16 cellular contexts compared by ENCODE assay signal in genomic region chr20:33612001-33612400, GRCh38. TPM values are rescaled to one million over a fixed set of nuclear protein-coding genes. Genes with fewer than 3 reads are reported as not detected.
DNase-seq lines count a peak whose midpoint lies in the region; ATAC-seq, FAIRE-seq and TF ChIP-seq lines count a peak whose summit lies in the region.
"Had no signal": no experiment of that assay in that cellular context is flagged by ENCODE, and none has a peak within 500 bp of the region (broad histone marks: within the 10 kb centered on the region; RNA-seq: fewer than 3 reads in every experiment).

No MANE protein-coding gene starts in this region.

- H3K27ac ChIP-seq in HepG2 (ENCODE audit: extremely low read length, insufficient read depth, low read length) = no peak overlapping the region
- H3K27ac ChIP-seq in right lobe of liver = no peak overlapping the region
- H3K27ac ChIP-seq in tibial nerve = no peak overlapping the region
- H3K27ac ChIP-seq: BLaER1 treated with 17β-estradiol and CSF1 and Interleukin-3, amounts not matched to agents 10 nM and 100 nM; GM23248 had no signal

- WGBS in HepG2 (ENCODE audit: low lambda C conversion rate) = 96% methylated on average over 4 of the region's 4 CpGs
- WGBS in right lobe of liver (ENCODE audit: insufficient coverage, low coverage, low lambda C conversion rate, missing lambda C conversion rate) = 66% methylated on average over 4 of the region's 4 CpGs
- 57 to 59% methylated on average over 4 of the region's 4 CpGs for WGBS in tibial nerve, 2 donors

- H2AFZ ChIP-seq in HepG2 (ENCODE audit: low read length) = no peak overlapping the region
- H2AFZ ChIP-seq: GM23248 had no signal

- no peaks in the 10 kb centered on the region for H4K20me1 ChIP-seq in HepG2 (ENCODE audit: insufficient read depth, low read length)
- H4K20me1 ChIP-seq: BLaER1 treated with 17β-estradiol and CSF1 and Interleukin-3, amounts not matched to agents 10 nM and 100 nM had no signal

- no peaks in the 10 kb centered on the region for H3K27me3 Mint-ChIP-seq in activated T-cell treated with anti-CD3 and anti-CD28 coated beads, Interleukin-2, amount 50 U/mL, for 72 hours (ENCODE audit: low read depth)
- H3K27me3 Mint-ChIP-seq: CD4-positive, CD25-positive, alpha-beta regulatory T cell had no signal

- H3K36me3 ChIP-seq in HepG2 (replicated peaks in 1 of 2; ENCODE audit: control insufficient read depth in 1 of 2, insufficient read depth in 2 of 2, low read length in 2 of 2) = peaks cover 28 to 76% of the 10 kb centered on the region in 2 experiments
- peaks cover 0 to 31% (median 3%) of the 10 kb centered on the region in 4 donors for H3K36me3 ChIP-seq in right lobe of liver
- no peaks in the 10 kb centered on the region for H3K36me3 ChIP-seq in mucosa of descending colon (ENCODE audit: low read depth)
- peaks cover 0 to 62% (median 0%) of the 10 kb centered on the region in 3 donors for H3K36me3 ChIP-seq in tibial nerve

- no peak overlapping the region for H3K4me3 Mint-ChIP-seq in activated T-cell treated with anti-CD3 and anti-CD28 coated beads, Interleukin-2, amount 50 U/mL, for 72 hours
- H3K4me3 Mint-ChIP-seq: CD4-positive, CD25-positive, alpha-beta regulatory T cell had no signal

- TF ChIP-seq EP300 in HepG2 (IDR thresholded peaks at IDR 0.05; ENCODE audit: low read depth in 2 of 2, low read length in 2 of 2) = no peak
- no peak for TF ChIP-seq EP300 in HepG2 (CRISPR knock-in tag; IDR thresholded peaks at IDR 0.05; ENCODE audit: borderline replicate concordance)
- no peak for TF ChIP-seq EP300 in tibial nerve (IDR thresholded peaks at IDR 0.05)

- CTCF ChIA-PET in HepG2 (lab: Yijun Ruan, JAX; ENCODE audit: low intra/inter-chr PET ratio, low total read pairs) = no interaction called here

- in situ Hi-C loops in HepG2 (cut with HindIII; ENCODE audit: extremely low pct_ligation_motif_present, low pct_unique_long_range_greater_than_20kb) = no loop called here

- peaks cover 3% of the 10 kb centered on the region; the same call in 1 of the 2 replicates for H3K4me1 ChIP-seq in HepG2 (ENCODE audit: insufficient read depth, low read length)
- H3K4me1 ChIP-seq in right lobe of liver = no peaks in the 10 kb centered on the region
- H3K4me1 ChIP-seq in mucosa of descending colon (ENCODE audit: low read depth) = no peaks in the 10 kb centered on the region
- no peaks in the 10 kb centered on the region for H3K4me1 ChIP-seq in tibial nerve

- H3K9me3 ChIP-seq in HepG2 (ENCODE audit: low read length) = no peaks in the 10 kb centered on the region
- no peaks in the 10 kb centered on the region for H3K9me3 ChIP-seq in right lobe of liver
- no peaks in the 10 kb centered on the region for H3K9me3 ChIP-seq in mucosa of descending colon
- H3K9me3 ChIP-seq in tibial nerve = no peaks in the 10 kb centered on the region
- H3K9me3 ChIP-seq: BLaER1 treated with 17β-estradiol and CSF1 and Interleukin-3, amounts not matched to agents 10 nM and 100 nM had no signal

- ATAC-seq in HepG2 = no peak
- no peak for ATAC-seq in right lobe of liver
- ATAC-seq in mucosa of descending colon = peak; percentile 38
- ATAC-seq in activated T-cell treated with anti-CD3 and anti-CD28 coated beads, Interleukin-2, amount 50 U/mL, for 72 hours (replicated peaks in 1 of 2) = no peak

- H3K79me2 ChIP-seq in HepG2 (ENCODE audit: insufficient read depth, low read length) = no peaks in the 10 kb centered on the region

- no peak for FAIRE-seq in HepG2 (lab: Jason Lieb, UNC)
- FAIRE-seq: GM12891 had no signal

- TF ChIP-seq POLR2A in HepG2 (IDR thresholded peaks at IDR 0.05; ENCODE audit: insufficient read depth in 1 of 2, low read depth in 2 of 2, low read length in 2 of 2) (no peak), right lobe of liver (IDR thresholded peaks at IDR 0.05) (no peak), tibial nerve (IDR thresholded peaks at IDR 0.05) (no peak)

- no peak overlapping the region for H3K27ac Mint-ChIP-seq in activated T-cell treated with anti-CD3 and anti-CD28 coated beads, Interleukin-2, amount 50 U/mL, for 72 hours

- intact Hi-C loops in HepG2 (cut with micrococcal nuclease; ENCODE audit: unreplicated experiment) (no loop called here), right lobe of liver (cut with DNase I) (no loop called here), mucosa of descending colon (cut with DNase I, micrococcal nuclease) (no loop called here)

- no peaks in the 10 kb centered on the region for H3K4me1 Mint-ChIP-seq in activated T-cell treated with anti-CD3 and anti-CD28 coated beads, Interleukin-2, amount 50 U/mL, for 72 hours (ENCODE audit: low read depth)

- no peak overlapping the region for H3K4me3 ChIP-seq in HepG2 (replicated peaks in 1 of 3; ENCODE audit: insufficient read depth in 1 of 3, low read depth in 2 of 3, low read length in 3 of 3)
- no peak overlapping the region for H3K4me3 ChIP-seq in right lobe of liver
- H3K4me3 ChIP-seq in mucosa of descending colon = no peak overlapping the region
- H3K4me3 ChIP-seq in tibial nerve = no peak overlapping the region
- H3K4me3 ChIP-seq: BLaER1 treated with 17β-estradiol and CSF1 and Interleukin-3, amounts not matched to agents 10 nM and 100 nM; GM23248 had no signal

- TF ChIP-seq CTCF in HepG2 (CRISPR knock-in tag; IDR thresholded peaks at IDR 0.05) = no peak
- TF ChIP-seq CTCF in right lobe of liver (IDR thresholded peaks at IDR 0.05) = no peak
- no peak for TF ChIP-seq CTCF in mucosa of descending colon (IDR thresholded peaks at IDR 0.05)
- TF ChIP-seq CTCF in tibial nerve (IDR thresholded peaks at IDR 0.05) = no peak

- H3K9ac ChIP-seq in HepG2 (ENCODE audit: insufficient read depth, low read depth, low read length) = no peak overlapping the region
- H3K9ac ChIP-seq: BLaER1 treated with 17β-estradiol and CSF1 and Interleukin-3, amounts not matched to agents 10 nM and 100 nM; GM23248 had no signal

- DNase-seq in HepG2 (ENCODE audit: low spot score) (no peak), right lobe of liver (no peak), NCI-H82 treated with DMSO at 0.1 percent for 48 hours (lab: John Stamatoyannopoulos, UW; ENCODE audit: unreplicated experiment) (peak; percentile 69), mucosa of descending colon (no peak), tibial nerve (ENCODE audit: low spot score in 2 of 2) (no peak)
- no peak for DNase-seq in activated T-cell treated with anti-CD3 and anti-CD28 coated beads, Interleukin-2, amount 50 U/mL, for 72 hours
- DNase-seq in activated CD4-positive, alpha-beta T cell treated with anti-CD3 and anti-CD28 coated beads, Interleukin-2, amount 50 U/mL, for 4 hours = no peak
- DNase-seq: 8988T; ACHN; CD4-positive, CD25-positive, alpha-beta regulatory T cell; DMS79; GM23248; H7 had no signal

- peaks cover 0 to 3% of the 10 kb centered on the region in 2 donors for H3K36me3 Mint-ChIP-seq in activated T-cell treated with anti-CD3 and anti-CD28 coated beads, Interleukin-2, amount 50 U/mL, for 72 hours (ENCODE audit: insufficient read depth in 2 of 2)

- TF ChIP-seq RAD21 in HepG2 (CRISPR knock-in tag; IDR thresholded peaks at IDR 0.05) = no peak

- no peaks in the 10 kb centered on the region for H3K9me3 Mint-ChIP-seq in activated T-cell treated with anti-CD3 and anti-CD28 coated beads, Interleukin-2, amount 50 U/mL, for 72 hours
- H3K9me3 Mint-ChIP-seq: CD4-positive, CD25-positive, alpha-beta regulatory T cell had no signal

- POLR2A ChIA-PET in HepG2 (lab: Yijun Ruan, JAX) = no interaction called here

- no TSS peak for BruUV-seq in HepG2 (replicated peaks; lab: Mats Ljungman, UMichigan)

- no peak overlapping the region for H3K4me2 ChIP-seq in HepG2 (ENCODE audit: low read depth, low read length)
- H3K4me2 ChIP-seq: BLaER1 treated with 17β-estradiol and CSF1 and Interleukin-3, amounts not matched to agents 10 nM and 100 nM had no signal

- H3K27me3 ChIP-seq in HepG2 (ENCODE audit: control insufficient read depth in 1 of 2, insufficient read depth in 2 of 2, low read length in 2 of 2) = no peaks in the 10 kb centered on the region
- H3K27me3 ChIP-seq in right lobe of liver = no peaks in the 10 kb centered on the region
- no peaks in the 10 kb centered on the region for H3K27me3 ChIP-seq in tibial nerve
- H3K27me3 ChIP-seq: BLaER1 treated with 17β-estradiol and CSF1 and Interleukin-3, amounts not matched to agents 10 nM and 100 nM had no signal

RNA-seq across cellular contexts. Expression of gene C20orf144, which starts 50.1 kb away (rescaled TPM):
- 0.09 and 0.14 TPM in 2 replicates for total RNA-seq in HepG2 (2016; rRNA removed; fragmentation: Illumina TruSeq; extraction: Trizol)
- 0.30 and 0.35 TPM in 2 replicates for total RNA-seq in HepG2 (2016; cell fraction: cytosol; rRNA removed; fragmentation: Illumina TruSeq; extraction: Trizol; ENCODE audit: low read depth)
- total RNA-seq in HepG2 (2016; cell fraction: insoluble cytoplasmic fraction; rRNA removed; fragmentation: Illumina TruSeq; extraction: Trizol) = 0.11 TPM in 1 of 2 replicates, not detected in the other
- total RNA-seq in HepG2 (2016; cell fraction: membrane; rRNA removed; fragmentation: Illumina TruSeq; extraction: Trizol) = 0.37 and 0.38 TPM in 2 replicates
- total RNA-seq in HepG2 (2016; cell fraction: nucleus; rRNA removed; fragmentation: Illumina TruSeq; extraction: Trizol) = 0.31 and 0.37 TPM in 2 replicates
- 0.16 TPM in 2 replicates for polyA plus RNA-seq in HepG2 (2011; rRNA removed)
- polyA plus RNA-seq in HepG2 (2011; cell fraction: cytosol; rRNA removed) = 0.17 and 0.29 TPM in 2 replicates
- 0.18 and 0.24 TPM in 2 replicates for polyA plus RNA-seq in HepG2 (2011; cell fraction: nucleus; rRNA removed)
- polyA plus RNA-seq in HepG2 (2012) = 0.21 and 0.32 TPM in 2 replicates
- polyA plus RNA-seq in HepG2 (2016; cell fraction: cytosol; fragmentation: Illumina TruSeq; extraction: Trizol; ENCODE audit: low read depth) = 0.12 and 0.15 TPM in 2 replicates
- polyA plus RNA-seq in HepG2 (2016; cell fraction: insoluble cytoplasmic fraction; fragmentation: Illumina TruSeq; extraction: Trizol; ENCODE audit: low read depth) = 0.20 and 0.21 TPM in 2 replicates
- 0.27 and 0.39 TPM in 2 replicates for polyA plus RNA-seq in HepG2 (2016; cell fraction: membrane; fragmentation: Illumina TruSeq; extraction: Trizol; ENCODE audit: low read depth)
- not detected in 2 replicates for polyA plus RNA-seq in HepG2 (2016; cell fraction: nucleus; fragmentation: Illumina TruSeq; extraction: Trizol; ENCODE audit: insufficient read depth, low read depth)
- 0.58 TPM in 1 of 2 replicates, not detected in the other for polyA minus RNA-seq in HepG2 (2011; rRNA and poly(A)+ RNA removed; ENCODE audit: low replicate concordance)
- polyA minus RNA-seq in HepG2 (2011; cell fraction: cytosol; rRNA and poly(A)+ RNA removed) = not detected in 2 replicates
- 0.26 TPM in 1 of 2 replicates, not detected in the other for polyA minus RNA-seq in HepG2 (2011; cell fraction: nucleus; rRNA and poly(A)+ RNA removed)
- total RNA-seq in right lobe of liver = under 1 TPM in 1 of 6 experiments, not detected in 5; 0.18 TPM
- total RNA-seq in mucosa of descending colon = under 1 TPM in 1 of 3 donors, not detected in 2; 0.24 TPM
- total RNA-seq in activated T-cell treated with anti-CD3 and anti-CD28 coated beads, Interleukin-2, amount 50 U/mL, for 72 hours = under 1 TPM; 0.17 to 0.23 TPM
- not detected for total RNA-seq in tibial nerve
- total RNA-seq: CD4-positive, CD25-positive, alpha-beta regulatory T cell; GM23248; H7 had no signal

RNA-seq across cellular contexts. Expression of gene ACTL10, which starts 54.7 kb away (rescaled TPM):
- not detected in 2 replicates for total RNA-seq in HepG2 (2016; rRNA removed; fragmentation: Illumina TruSeq; extraction: Trizol)
- total RNA-seq in HepG2 (2016; cell fraction: cytosol; rRNA removed; fragmentation: Illumina TruSeq; extraction: Trizol; ENCODE audit: low read depth) = not detected in 2 replicates
- total RNA-seq in HepG2 (2016; cell fraction: insoluble cytoplasmic fraction; rRNA removed; fragmentation: Illumina TruSeq; extraction: Trizol) = not detected in 2 replicates
- total RNA-seq in HepG2 (2016; cell fraction: membrane; rRNA removed; fragmentation: Illumina TruSeq; extraction: Trizol) = not detected in 2 replicates
- not detected in 2 replicates for total RNA-seq in HepG2 (2016; cell fraction: nucleus; rRNA removed; fragmentation: Illumina TruSeq; extraction: Trizol)
- not detected in 2 replicates for polyA plus RNA-seq in HepG2 (2011; rRNA removed)
- polyA plus RNA-seq in HepG2 (2011; cell fraction: cytosol; rRNA removed) = not detected in 2 replicates
- not detected in 2 replicates for polyA plus RNA-seq in HepG2 (2011; cell fraction: nucleus; rRNA removed)
- 0.11 and 0.12 TPM in 2 replicates for polyA plus RNA-seq in HepG2 (2012)
- polyA plus RNA-seq in HepG2 (2016; cell fraction: cytosol; fragmentation: Illumina TruSeq; extraction: Trizol; ENCODE audit: low read depth) = not detected in 2 replicates
- polyA plus RNA-seq in HepG2 (2016; cell fraction: insoluble cytoplasmic fraction; fragmentation: Illumina TruSeq; extraction: Trizol; ENCODE audit: low read depth) = not detected in 2 replicates
- not detected in 2 replicates for polyA plus RNA-seq in HepG2 (2016; cell fraction: membrane; fragmentation: Illumina TruSeq; extraction: Trizol; ENCODE audit: low read depth)
- polyA plus RNA-seq in HepG2 (2016; cell fraction: nucleus; fragmentation: Illumina TruSeq; extraction: Trizol; ENCODE audit: insufficient read depth, low read depth) = not detected in 2 replicates
- polyA minus RNA-seq in HepG2 (2011; rRNA and poly(A)+ RNA removed; ENCODE audit: low replicate concordance) = 0.12 and 3.5 TPM in 2 replicates
- not detected in 2 replicates for polyA minus RNA-seq in HepG2 (2011; cell fraction: cytosol; rRNA and poly(A)+ RNA removed)
- polyA minus RNA-seq in HepG2 (2011; cell fraction: nucleus; rRNA and poly(A)+ RNA removed) = not detected in 2 replicates
- 1 to 10 TPM in 1 of 6 experiments, under 1 TPM in 4, not detected in 1; 0.20 to 1.1 (median 0.56) TPM for total RNA-seq in right lobe of liver
- total RNA-seq in mucosa of descending colon = 1 to 10 TPM; 1.7 to 4.2 (median 2.4) TPM
- total RNA-seq in activated T-cell treated with anti-CD3 and anti-CD28 coated beads, Interleukin-2, amount 50 U/mL, for 72 hours = 1 to 10 TPM; 1.4 to 1.8 TPM
- total RNA-seq in tibial nerve = 1 to 10 TPM; 1.1 to 4.3 (median 3.8) TPM
- total RNA-seq: G401 had no signal
